ENCODE assay signal across 18 cellular contexts in the genomic region with DNA sequence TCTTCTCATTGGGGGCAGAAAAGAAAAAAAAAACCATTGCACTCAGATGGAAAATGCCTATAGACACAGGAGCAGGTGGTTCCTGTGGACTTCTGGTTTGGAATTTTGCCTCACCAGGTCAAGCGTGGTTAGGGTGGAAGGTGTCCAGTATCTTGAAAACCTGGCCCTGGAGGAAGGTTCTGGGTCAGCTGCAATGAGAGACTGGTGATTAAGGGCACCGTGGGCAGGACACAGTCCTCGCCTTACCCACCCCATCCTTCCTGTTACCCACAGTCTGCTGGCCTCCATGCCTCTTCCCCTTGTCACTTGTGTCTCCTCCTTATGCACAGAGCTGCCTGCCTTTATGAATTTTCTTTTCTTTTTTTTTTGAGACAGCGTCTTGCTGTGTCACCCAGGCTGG.
"Had no signal": no experiment of that assay in that cellular context is flagged by ENCODE, and none has a peak within 500 bp of the region (broad histone marks: within the 10 kb centered on the region; RNA-seq: fewer than 3 reads in every experiment).

No MANE protein-coding gene starts in this region.

- H3K4me1 ChIP-seq: gastrocnemius medialis, uterus had no signal

- H3K36me3 ChIP-seq: gastrocnemius medialis, heart left ventricle, neutrophil, uterus had no signal

- H3K27me3 ChIP-seq: gastrocnemius medialis, heart left ventricle, neutrophil, uterus had no signal

- ATAC-seq: activated CD4-positive, CD25-positive, alpha-beta regulatory T cell treated with anti-CD3 and anti-CD28 coated beads, Interleukin-2, amount 50 U/mL, for 24 hours; effector memory CD8-positive, alpha-beta T cell; gastrocnemius medialis; heart left ventricle; stimulated activated memory B cell treated with anti-CD40 and anti-IgM and Interleukin-4, amounts not matched to agents 10 μg/mL and 1 μg/mL and 100 μg/mL, for 72 hours had no signal

- H3K4me3 ChIP-seq: gastrocnemius medialis, heart left ventricle, lung, uterus had no signal

- DNase-seq: activated CD4-positive, alpha-beta T cell treated with anti-CD3 and anti-CD28 coated beads, Interleukin-2, amount 50 U/mL, for 1 hour; activated effector memory CD4-positive, alpha-beta T cell treated with Interleukin-2 at 50 U/mL for 16 hours; activated naive CD4-positive, alpha-beta T cell treated with anti-CD3 and anti-CD28 coated beads, Interleukin-2, amount 50 U/mL, for 16 hours; activated T-cell treated with anti-CD3 and anti-CD28 coated beads, Interleukin-2, amount 50 U/mL, for 24 hours; cortex of kidney; effector memory CD8-positive, alpha-beta T cell; gastrocnemius medialis; naive B cell; retina; stimulated activated CD4-positive, alpha-beta T cell treated with anti-CD3 and anti-CD28 coated beads, Interleukin-12 subunit alpha, Interleukin-12 subunit beta, amount 100 ng/mL, for 4 hours; stimulated activated CD4-positive, alpha-beta T cell treated with anti-CD3 and anti-CD28 coated beads, Interleukin-2, amount 100 ng/mL, for 24 hours; SW 1271; uterus had no signal

- H3K27ac ChIP-seq: gastrocnemius medialis, uterus had no signal

- H3K9me3 ChIP-seq: gastrocnemius medialis, heart left ventricle, neutrophil, uterus had no signal
